In genomic region chr2:100984892-100985307, GRCh38 we compare ENCODE assay signal across 8 cellular contexts. TPM values are rescaled to one million over a fixed set of nuclear protein-coding genes. Genes with fewer than 3 reads are reported as not detected.
DNase-seq lines count a peak whose midpoint lies in the region; ATAC-seq and TF ChIP-seq lines count a peak whose summit lies in the region.

No MANE protein-coding gene starts in this region.

- H3K27me3 ChIP-seq in thoracic aorta (replicated peaks; ENCODE audit: insufficient read depth): no peaks in the 10 kb centered on the region

- DNase-seq in DMS 273 (lab: John Stamatoyannopoulos, UW; ENCODE audit: unreplicated experiment) (peak; percentile 82), DMS 273 treated with DMSO at 0.1 percent for 48 hours (lab: John Stamatoyannopoulos, UW) (no peak), HuH-7 (ENCODE audit: low spot score) (peak; percentile 80), SHP77 (lab: John Stamatoyannopoulos, UW) (peak; percentile 67), foreskin melanocyte (peak; percentile 34), omental fat pad (ENCODE audit: low spot score) (peak; percentile 52), thoracic aorta (ENCODE audit: low spot score) (peak; percentile 23)
- peak; percentile 63 for DNase-seq in activated T-helper 9 cell treated with anti-CD3 and anti-CD28 coated beads, Interleukin-2, amount 50 U/mL, for 16 hours (ENCODE audit: low read depth)

- TF ChIP-seq CTCF in omental fat pad (IDR thresholded peaks at IDR 0.05) (peak in 2 of 3 donors; percentile 65 to 93), thoracic aorta (IDR thresholded peaks at IDR 0.05) (peak; percentile 93)

- H3K36me3 ChIP-seq in thoracic aorta: peaks cover 8% of the 10 kb centered on the region

- peak overlapping the region in 1 of 2 donors; percentile 48 for H3K27ac ChIP-seq in thoracic aorta

- ATAC-seq in omental fat pad (ENCODE audit: low FRiP score) (peak; percentile 48), thoracic aorta (ENCODE audit: insufficient number of reproducible peaks, low FRiP score, low read depth) (peak; percentile 50)

- peaks cover 9 to 15% of the 10 kb centered on the region in 2 donors for H3K4me1 ChIP-seq in thoracic aorta (ENCODE audit: control insufficient read depth in 1 of 2, low read depth in 2 of 2)

- H3K9me3 ChIP-seq in thoracic aorta: no peaks in the 10 kb centered on the region

- H3K4me3 ChIP-seq in thoracic aorta: no peak overlapping the region

RNA-seq across cellular contexts. Expression of gene RPL31, which starts 17.2 kb away (rescaled TPM):
- total RNA-seq in omental fat pad (1,000 to 10,000 TPM; 1,177 to 1,447 (median 1,367) TPM), thoracic aorta (100 to 1,000 TPM; 511 to 520 TPM)
